In the genomic region with DNA sequence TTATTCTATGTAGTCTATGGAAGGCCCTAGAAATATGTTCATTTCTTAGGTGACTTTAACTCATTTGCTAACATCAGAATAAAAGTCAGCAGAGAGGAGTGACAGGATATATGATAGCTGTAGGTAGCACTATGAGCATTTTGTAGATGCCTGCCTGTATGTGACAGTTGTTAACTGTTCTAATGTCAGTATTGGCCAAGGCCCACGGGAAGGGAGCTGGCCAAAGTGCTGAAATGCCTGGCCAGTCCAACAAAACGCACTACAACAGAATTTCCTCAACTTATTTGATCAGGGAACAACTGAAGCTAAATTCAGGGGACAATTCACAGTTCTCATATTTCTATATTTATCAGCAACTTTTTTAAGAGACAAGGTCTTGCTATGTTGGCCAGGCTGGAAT, we compare ENCODE assay signal across 1 cellular context.
TF ChIP-seq lines count a peak whose summit lies in the region.

No MANE protein-coding gene starts in this region.

TF ChIP-seq in K562, 482 proteins besides CTCF, POLR2A, EP300 and RAD21 (continued from another document):
- TF ChIP-seq, protein P1, sequence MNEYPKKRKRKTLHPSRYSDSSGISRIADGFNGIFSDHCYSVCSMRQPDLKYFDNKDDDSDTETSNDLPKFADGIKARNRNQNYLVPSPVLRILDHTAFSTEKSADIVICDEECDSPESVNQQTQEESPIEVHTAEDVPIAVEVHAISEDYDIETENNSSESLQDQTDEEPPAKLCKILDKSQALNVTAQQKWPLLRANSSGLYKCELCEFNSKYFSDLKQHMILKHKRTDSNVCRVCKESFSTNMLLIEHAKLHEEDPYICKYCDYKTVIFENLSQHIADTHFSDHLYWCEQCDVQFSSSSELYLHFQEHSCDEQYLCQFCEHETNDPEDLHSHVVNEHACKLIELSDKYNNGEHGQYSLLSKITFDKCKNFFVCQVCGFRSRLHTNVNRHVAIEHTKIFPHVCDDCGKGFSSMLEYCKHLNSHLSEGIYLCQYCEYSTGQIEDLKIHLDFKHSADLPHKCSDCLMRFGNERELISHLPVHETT (CRISPR knock-in tag; conservative IDR thresholded peaks at IDR 0.05 in 1 of 2, IDR thresholded peaks at IDR 0.05 in 1 of 2) = 0 out of 4 replicates have a peak, but pooled peaks of 1 of the 2 experiments have one; percentile 22
- TF ChIP-seq OTX1 (CRISPR knock-in tag; IDR thresholded peaks at IDR 0.05) (no peak), MECOM (CRISPR knock-in tag; IDR thresholded peaks at IDR 0.05) (no peak), ELF4 (CRISPR knock-in tag; IDR thresholded peaks at IDR 0.05) (no peak)
- TF ChIP-seq, protein P2, sequence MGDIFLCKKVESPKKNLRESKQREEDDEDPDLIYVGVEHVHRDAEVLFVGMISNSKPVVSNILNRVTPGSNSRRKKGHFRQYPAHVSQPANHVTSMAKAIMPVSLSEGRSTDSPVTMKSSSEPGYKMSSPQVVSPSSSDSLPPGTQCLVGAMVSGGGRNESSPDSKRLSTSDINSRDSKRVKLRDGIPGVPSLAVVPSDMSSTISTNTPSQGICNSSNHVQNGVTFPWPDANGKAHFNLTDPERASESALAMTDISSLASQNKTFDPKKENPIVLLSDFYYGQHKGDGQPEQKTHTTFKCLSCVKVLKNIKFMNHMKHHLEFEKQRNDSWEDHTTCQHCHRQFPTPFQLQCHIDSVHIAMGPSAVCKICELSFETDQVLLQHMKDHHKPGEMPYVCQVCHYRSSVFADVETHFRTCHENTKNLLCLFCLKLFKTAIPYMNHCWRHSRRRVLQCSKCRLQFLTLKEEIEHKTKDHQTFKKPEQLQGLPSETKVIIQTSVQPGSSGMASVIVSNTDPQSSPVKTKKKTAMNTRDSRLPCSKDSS (IDR thresholded peaks at IDR 0.05; ENCODE audit: low read depth, partially characterized antibody) = no peak
- TF ChIP-seq, protein P3, sequence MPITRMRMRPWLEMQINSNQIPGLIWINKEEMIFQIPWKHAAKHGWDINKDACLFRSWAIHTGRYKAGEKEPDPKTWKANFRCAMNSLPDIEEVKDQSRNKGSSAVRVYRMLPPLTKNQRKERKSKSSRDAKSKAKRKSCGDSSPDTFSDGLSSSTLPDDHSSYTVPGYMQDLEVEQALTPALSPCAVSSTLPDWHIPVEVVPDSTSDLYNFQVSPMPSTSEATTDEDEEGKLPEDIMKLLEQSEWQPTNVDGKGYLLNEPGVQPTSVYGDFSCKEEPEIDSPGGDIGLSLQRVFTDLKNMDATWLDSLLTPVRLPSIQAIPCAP (CRISPR knock-in tag; IDR thresholded peaks at IDR 0.05; ENCODE audit: borderline replicate concordance) = no peak
- TF ChIP-seq, protein P4, sequence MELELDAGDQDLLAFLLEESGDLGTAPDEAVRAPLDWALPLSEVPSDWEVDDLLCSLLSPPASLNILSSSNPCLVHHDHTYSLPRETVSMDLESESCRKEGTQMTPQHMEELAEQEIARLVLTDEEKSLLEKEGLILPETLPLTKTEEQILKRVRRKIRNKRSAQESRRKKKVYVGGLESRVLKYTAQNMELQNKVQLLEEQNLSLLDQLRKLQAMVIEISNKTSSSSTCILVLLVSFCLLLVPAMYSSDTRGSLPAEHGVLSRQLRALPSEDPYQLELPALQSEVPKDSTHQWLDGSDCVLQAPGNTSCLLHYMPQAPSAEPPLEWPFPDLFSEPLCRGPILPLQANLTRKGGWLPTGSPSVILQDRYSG (tag; conservative IDR thresholded peaks at IDR 0.05; ENCODE audit: low read depth) = 0 out of 2 replicates have a peak, but pooled peaks have one; percentile 52
